1 cellular context compared by ENCODE assay signal in the genomic region with DNA sequence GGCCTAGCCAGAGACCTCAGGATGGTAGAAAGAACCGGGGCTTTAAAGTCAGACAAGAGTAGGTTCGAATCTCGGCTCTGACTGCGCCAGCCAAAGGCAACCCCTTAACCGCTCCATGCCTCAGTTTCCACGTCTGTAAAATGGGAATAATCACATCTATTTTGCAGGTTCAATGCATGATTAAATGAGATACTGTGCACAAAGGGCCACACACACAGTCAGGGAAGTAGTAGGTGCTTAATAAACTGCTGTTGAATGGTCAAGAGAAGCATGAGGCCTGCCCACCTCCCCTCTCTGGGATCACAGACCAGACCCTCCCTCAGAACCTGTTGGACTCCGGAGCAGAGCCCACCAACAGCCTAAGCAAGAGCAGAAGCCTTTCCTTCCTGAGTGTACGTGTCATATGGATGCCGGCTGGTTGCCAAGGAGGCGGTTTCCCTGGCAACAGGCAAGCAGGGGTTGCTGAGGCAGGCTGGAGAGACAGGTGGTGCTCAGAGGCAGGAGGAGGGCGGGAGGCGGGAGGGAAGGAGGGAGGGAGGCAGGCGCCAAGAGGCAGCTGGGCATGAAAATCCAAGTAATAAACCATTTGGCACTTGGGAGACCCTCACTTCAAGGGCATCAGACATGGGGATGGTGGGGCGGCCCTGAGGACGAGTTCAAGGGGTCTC.
TF ChIP-seq lines count a peak whose summit lies in the region.

No MANE protein-coding gene starts in this region.

TF ChIP-seq in GM23338, 12 proteins besides CTCF, POLR2A, EP300 and RAD21 (continued from another document):
- TF ChIP-seq, protein P1, sequence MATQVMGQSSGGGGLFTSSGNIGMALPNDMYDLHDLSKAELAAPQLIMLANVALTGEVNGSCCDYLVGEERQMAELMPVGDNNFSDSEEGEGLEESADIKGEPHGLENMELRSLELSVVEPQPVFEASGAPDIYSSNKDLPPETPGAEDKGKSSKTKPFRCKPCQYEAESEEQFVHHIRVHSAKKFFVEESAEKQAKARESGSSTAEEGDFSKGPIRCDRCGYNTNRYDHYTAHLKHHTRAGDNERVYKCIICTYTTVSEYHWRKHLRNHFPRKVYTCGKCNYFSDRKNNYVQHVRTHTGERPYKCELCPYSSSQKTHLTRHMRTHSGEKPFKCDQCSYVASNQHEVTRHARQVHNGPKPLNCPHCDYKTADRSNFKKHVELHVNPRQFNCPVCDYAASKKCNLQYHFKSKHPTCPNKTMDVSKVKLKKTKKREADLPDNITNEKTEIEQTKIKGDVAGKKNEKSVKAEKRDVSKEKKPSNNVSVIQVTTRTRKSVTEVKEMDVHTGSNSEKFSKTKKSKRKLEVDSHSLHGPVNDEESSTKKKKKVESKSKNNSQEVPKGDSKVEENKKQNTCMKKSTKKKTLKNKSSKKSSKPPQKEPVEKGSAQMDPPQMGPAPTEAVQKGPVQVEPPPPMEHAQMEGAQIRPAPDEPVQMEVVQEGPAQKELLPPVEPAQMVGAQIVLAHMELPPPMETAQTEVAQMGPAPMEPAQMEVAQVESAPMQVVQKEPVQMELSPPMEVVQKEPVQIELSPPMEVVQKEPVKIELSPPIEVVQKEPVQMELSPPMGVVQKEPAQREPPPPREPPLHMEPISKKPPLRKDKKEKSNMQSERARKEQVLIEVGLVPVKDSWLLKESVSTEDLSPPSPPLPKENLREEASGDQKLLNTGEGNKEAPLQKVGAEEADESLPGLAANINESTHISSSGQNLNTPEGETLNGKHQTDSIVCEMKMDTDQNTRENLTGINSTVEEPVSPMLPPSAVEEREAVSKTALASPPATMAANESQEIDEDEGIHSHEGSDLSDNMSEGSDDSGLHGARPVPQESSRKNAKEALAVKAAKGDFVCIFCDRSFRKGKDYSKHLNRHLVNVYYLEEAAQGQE (IDR thresholded peaks at IDR 0.05; ENCODE audit: unreplicated experiment): no peak
- TF ChIP-seq NANOG (IDR thresholded peaks at IDR 0.05; ENCODE audit: borderline replicate concordance) (no peak), ZNF114 (CRISPR knock-in tag; IDR thresholded peaks at IDR 0.05) (no peak), POLR2AphosphoS5 (IDR thresholded peaks at IDR 0.05; ENCODE audit: low read depth) (no peak)
